Comparison of ENCODE assay signal across 29 cellular contexts in genomic region chr5:11476866-11477265, GRCh38.
"Had no signal": no experiment of that assay in that cellular context is flagged by ENCODE, and none has a peak within 500 bp of the region (broad histone marks: within the 10 kb centered on the region; RNA-seq: fewer than 3 reads in every experiment).

No MANE protein-coding gene starts in this region.

- DNase-seq: activated B cell treated with CpG ODN at 0.5 μM for 24 hours; activated CD4-positive, alpha-beta T cell treated with anti-CD3 and anti-CD28 coated beads for 48 hours; activated CD4-positive, alpha-beta T cell treated with anti-CD3 and anti-CD28 coated beads, Interleukin-2, amount 50 U/mL, for 1 hour; activated CD4-positive, alpha-beta T cell treated with anti-CD3 and anti-CD28 coated beads, Interleukin-2, amount 50 U/mL, for 48 hours; activated CD8-positive, alpha-beta memory T cell treated with anti-CD3 and anti-CD28 coated beads, Interleukin-2, amount 10 ng/mL, durations not matched to agents 7 days and 5 days; activated CD8-positive, alpha-beta memory T cell treated with anti-CD3 and anti-CD28 coated beads, Interleukin-2, amount 50 U/mL, for 4 hours; activated CD8-positive, alpha-beta T cell treated with anti-CD3 and anti-CD28 coated beads, Interleukin-2, amount 10 ng/mL, durations not matched to agents 7 days and 5 days; activated effector memory CD4-positive, alpha-beta T cell treated with anti-CD3 and anti-CD28 coated beads, Interleukin-2, amount 50 U/mL, for 16 hours; activated naive CD4-positive, alpha-beta T cell treated with anti-CD3 and anti-CD28 coated beads for 36 hours; activated naive CD8-positive, alpha-beta T cell treated with anti-CD3 and anti-CD28 coated beads for 36 hours; activated naive CD8-positive, alpha-beta T cell treated with anti-CD3 and anti-CD28 coated beads, Interleukin-2, amount 50 U/mL, for 24 hours; activated T-cell treated with anti-CD3 and anti-CD28 coated beads, Interleukin-2, amount 50 U/mL, for 1 hour; activated T-cell treated with anti-CD3 and anti-CD28 coated beads, Interleukin-2, amount 50 U/mL, for 48 hours; adrenal gland; amygdala; aorta; body of pancreas; caudate nucleus; cortex of kidney; dermis blood vessel endothelial cell; effector CD4-positive, alpha-beta T cell; effector memory CD8-positive, alpha-beta T cell; erythroblast; foreskin keratinocyte; head of caudate nucleus; T-helper 1 cell; T-helper 17 cell; T1000; WERI-Rb-1 had no signal
